ENCODE assay signal across 1 cellular context in genomic region chr11:86484164-86484794, GRCh38.
A peak's percentile ranks its signal among the peaks of the same experiment; 100 is the strongest.
TF ChIP-seq lines count a peak whose summit lies in the region.

No MANE protein-coding gene starts in this region.

TF ChIP-seq in HepG2, 621 proteins besides CTCF, POLR2A, EP300 and RAD21 (continued from another document):
- TF ChIP-seq ATF6 (CRISPR knock-in tag; conservative IDR thresholded peaks at IDR 0.05) (no peak), FOSL1 (CRISPR knock-in tag; IDR thresholded peaks at IDR 0.05; ENCODE audit: borderline replicate concordance) (no peak), FOSL2 (CRISPR knock-in tag; IDR thresholded peaks at IDR 0.05) (peak; percentile 79), PATZ1 (CRISPR knock-in tag; IDR thresholded peaks at IDR 0.05) (0 out of 2 replicates have a peak, but pooled peaks have one; percentile 29), NR2C2 (CRISPR knock-in tag; IDR thresholded peaks at IDR 0.05; ENCODE audit: borderline replicate concordance) (no peak), FOXA3 (CRISPR knock-in tag; IDR thresholded peaks at IDR 0.05) (peak; percentile 29; the same call in 1 of the 2 replicates), ZBTB7A (CRISPR knock-in tag; IDR thresholded peaks at IDR 0.05) (no peak), BATF2 (CRISPR knock-in tag; IDR thresholded peaks at IDR 0.05) (no peak), ZNF782 (CRISPR knock-in tag; IDR thresholded peaks at IDR 0.05; ENCODE audit: borderline replicate concordance) (no peak), ATF5 (CRISPR knock-in tag; IDR thresholded peaks at IDR 0.05; ENCODE audit: low read depth) (no peak), ZNF343 (CRISPR knock-in tag; IDR thresholded peaks at IDR 0.05) (no peak), ZIK1 (CRISPR knock-in tag; IDR thresholded peaks at IDR 0.05; ENCODE audit: borderline replicate concordance, low read depth) (no peak), HMG20B (CRISPR knock-in tag; conservative IDR thresholded peaks at IDR 0.05) (no peak), ZNF331 (CRISPR knock-in tag; IDR thresholded peaks at IDR 0.05) (no peak), ELF4 (CRISPR knock-in tag; IDR thresholded peaks at IDR 0.05; ENCODE audit: borderline replicate concordance) (no peak)
